Comparison of ENCODE assay signal across 23 cellular contexts in genomic region chr12:52369809-52370208, GRCh38. TPM values are rescaled to one million over a fixed set of nuclear protein-coding genes. Genes with fewer than 3 reads are reported as not detected.
"Had no signal": no experiment of that assay in that cellular context is flagged by ENCODE, and none has a peak within 500 bp of the region (broad histone marks: within the 10 kb centered on the region; RNA-seq: fewer than 3 reads in every experiment).

No MANE protein-coding gene starts in this region.

- H3K4me1 ChIP-seq: SJSA1 had no signal

- DNase-seq: KBM-7, MV-4-11, NCI-H1048, NCI-H1105, NCI-H1417, NCI-H1436 treated with DMSO at 0.1 percent for 48 hours, NCI-H1694, NCI-H187 treated with DMSO at 0.1 percent for 48 hours, NCI-H2029 treated with DMSO at 0.1 percent for 48 hours, NCI-H2171 treated with DMSO at 0.1 percent for 48 hours, NCI-H2227 treated with DMSO at 0.1 percent for 48 hours, NCI-H524, NCI-H526 treated with DMSO at 0.1 percent for 48 hours, NCI-H748 treated with DMSO at 0.1 percent for 48 hours, Right ventricle myocardium superior, RPMI8226, SIG-M5 had no signal

- H3K36me3 ChIP-seq: SJSA1 had no signal

- H3K27ac ChIP-seq: SJSA1, SK-N-MC had no signal

- H3K4me3 ChIP-seq: SJSA1, SK-N-MC had no signal

- H3K27me3 ChIP-seq: SJSA1 had no signal

- H3K9me3 ChIP-seq: SJSA1 had no signal

RNA-seq across cellular contexts. Expression of gene KRT85, which starts 2.5 kb away (rescaled TPM):
- total RNA-seq: HT-29, LHCN-M2, NCI-H460, Right ventricle myocardium superior, SJSA1 had no signal

RNA-seq across cellular contexts. Expression of gene KRT84, which starts 15.6 kb away (rescaled TPM):
- total RNA-seq: HT-29, LHCN-M2, MCF 10A, NCI-H460, Right ventricle myocardium superior, SJSA1 had no signal

RNA-seq across cellular contexts. Expression of gene KRT82, which starts 36.3 kb away (rescaled TPM):
- total RNA-seq: HT-29, LHCN-M2, MCF 10A, NCI-H460, Right ventricle myocardium superior, SJSA1 had no signal

RNA-seq across cellular contexts. Expression of gene KRT83, which starts 48.6 kb away (rescaled TPM):
- total RNA-seq: LHCN-M2, Right ventricle myocardium superior, SJSA1 had no signal
